In the genomic region with DNA sequence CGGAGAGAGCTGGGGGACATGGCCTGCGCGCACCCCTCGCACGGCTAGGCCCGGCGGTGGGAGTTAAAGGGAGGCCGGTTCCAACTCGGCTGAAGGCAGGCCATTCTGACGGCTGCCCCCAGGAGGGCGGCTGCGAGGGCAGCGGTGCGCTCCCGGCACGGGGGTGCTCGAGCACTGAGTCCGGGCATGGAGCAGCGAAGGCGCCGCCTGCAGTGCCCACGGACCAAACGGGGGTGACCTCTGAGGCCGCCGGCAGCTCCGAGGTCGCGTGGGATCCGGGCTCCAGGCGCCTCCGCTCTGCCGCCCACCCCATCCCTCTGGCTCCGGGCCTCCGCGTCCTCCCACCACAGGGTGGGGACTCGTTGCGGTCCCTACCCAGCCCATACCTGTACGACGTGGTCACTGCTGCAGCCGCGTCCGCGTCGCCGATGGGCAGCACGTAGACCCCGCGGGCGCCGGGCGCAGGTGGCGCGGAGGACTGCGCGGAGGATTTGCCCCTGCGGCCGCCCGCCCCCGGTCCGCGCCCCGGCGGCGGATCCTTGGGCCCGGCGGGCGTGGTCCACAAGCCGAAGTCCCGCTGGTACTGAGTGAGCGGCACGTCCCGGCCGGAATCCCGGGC, we compare ENCODE assay signal across 7 cellular contexts. TPM values are rescaled to one million over a fixed set of nuclear protein-coding genes. Genes with fewer than 3 reads are reported as not detected.
A peak's percentile ranks its signal among the peaks of the same experiment; 100 is the strongest.
DNase-seq lines count a peak whose midpoint lies in the region; ATAC-seq and TF ChIP-seq lines count a peak whose summit lies in the region.

No MANE protein-coding gene starts in this region.

- peak overlapping the region; percentile 22 for H3K9ac ChIP-seq in endodermal cell (ENCODE audit: extremely low read depth, low read length, poor library complexity, severe bottlenecking)

- peaks cover 7% of the 10 kb centered on the region for H3K4me1 Mint-ChIP-seq in endodermal cell

- no peak overlapping the region for H3K27ac Mint-ChIP-seq in endodermal cell

- TF ChIP-seq CTCF in GM12875 (IDR thresholded peaks at IDR 0.05; ENCODE audit: borderline replicate concordance, insufficient read depth, low read depth, low read length), result no peak
- no peak for TF ChIP-seq CTCF in VCaP (conservative IDR thresholded peaks at IDR 0.05)
- no peak for TF ChIP-seq CTCF in endodermal cell (conservative IDR thresholded peaks at IDR 0.05)

- H3K4me3 ChIP-seq in GM12875 (ENCODE audit: low read depth, low read length) (peak overlapping the region; percentile 54), endodermal cell (ENCODE audit: low read length) (peak overlapping the region; percentile 78), mononuclear cell (ENCODE audit: low read length) (peak overlapping the region; percentile 40), urinary bladder (ENCODE audit: low read depth, low read length) (peak overlapping the region; percentile 55)

- H3K9me3 ChIP-seq in endodermal cell (ENCODE audit: control insufficient read depth, low read length) (no peaks in the 10 kb centered on the region), mononuclear cell (ENCODE audit: low read depth, low read length) (no peaks in the 10 kb centered on the region)

- H3K27ac ChIP-seq in VCaP (peak overlapping the region; percentile 66), endodermal cell (ENCODE audit: low read depth, low read length) (no peak overlapping the region), urinary bladder (ENCODE audit: low read depth) (no peak overlapping the region)

- no peaks in the 10 kb centered on the region for H3K9me3 Mint-ChIP-seq in endodermal cell

- no peaks in the 10 kb centered on the region for H3K4me1 ChIP-seq in endodermal cell (ENCODE audit: control insufficient read depth, insufficient read depth, low read length)
- H3K4me1 ChIP-seq in mononuclear cell (ENCODE audit: insufficient read depth, low read length), result peaks cover 21% of the 10 kb centered on the region
- no peaks in the 10 kb centered on the region for H3K4me1 ChIP-seq in urinary bladder (ENCODE audit: insufficient read depth)

- H3K36me3 ChIP-seq in endodermal cell (ENCODE audit: control insufficient read depth, insufficient read depth, low read length), result peaks cover 17% of the 10 kb centered on the region
- peaks cover 7% of the 10 kb centered on the region for H3K36me3 ChIP-seq in urinary bladder (ENCODE audit: insufficient read depth)

- peak; percentile 32 for ATAC-seq in HG02623 (IDR thresholded peaks at IDR 0.05; ENCODE audit: unreplicated experiment)
- no peak for ATAC-seq in GM21447 (IDR thresholded peaks at IDR 0.05; ENCODE audit: unreplicated experiment)

- peaks cover 6% of the 10 kb centered on the region for H3K27me3 ChIP-seq in endodermal cell (ENCODE audit: control insufficient read depth, insufficient read depth, low read length, poor library complexity, severe bottlenecking)
- no peaks in the 10 kb centered on the region for H3K27me3 ChIP-seq in mononuclear cell (ENCODE audit: insufficient read depth, low read length)

- H3K4me3 Mint-ChIP-seq in endodermal cell, result peak overlapping the region; percentile 59

- WGBS in endodermal cell (ENCODE audit: insufficient coverage in 1 of 2, insufficient read length in 1 of 2), 2 experiments, result 2 to 9% methylated on average over 9 to 74 of the region's 74 CpGs
- under 1% methylated on average over 74 of the region's 74 CpGs for WGBS in urinary bladder

- peak; percentile 76 for DNase-seq in endodermal cell

- H3K36me3 Mint-ChIP-seq in endodermal cell (ENCODE audit: low read depth), result peaks cover 24% of the 10 kb centered on the region

- H3K27me3 Mint-ChIP-seq in endodermal cell (ENCODE audit: insufficient read depth), result peaks cover 12% of the 10 kb centered on the region

RNA-seq across cellular contexts. Expression of a gene that starts 0.5 kb away (rescaled TPM):
- total RNA-seq in endodermal cell, result 1 to 10 TPM; 4.0 to 4.8 TPM
- 4.4 TPM for polyA plus RNA-seq in endodermal cell (2013, experiment 1 of 2)
- polyA plus RNA-seq in endodermal cell (2013, experiment 2 of 2), result 4.1 TPM
- total RNA-seq in mononuclear cell, result 3.8 TPM
- 2.0 TPM for total RNA-seq in urinary bladder
- 1.2 TPM for polyA plus RNA-seq in urinary bladder

RNA-seq across cellular contexts. Expression of a gene that starts 59.8 kb away (rescaled TPM):
- total RNA-seq in endodermal cell (10 to 100 TPM; 77.3 to 83.0 TPM), mononuclear cell (41.1 TPM), urinary bladder (33.5 TPM)
- polyA plus RNA-seq in endodermal cell (2013, experiment 1 of 2), result 48.3 TPM
- polyA plus RNA-seq in endodermal cell (2013, experiment 2 of 2), result 49.7 TPM
- 49.5 TPM for polyA plus RNA-seq in urinary bladder
